23 cellular contexts compared by ENCODE assay signal in genomic region chr1:229531326-229531725, GRCh38. TPM values are rescaled to one million over a fixed set of nuclear protein-coding genes. Genes with fewer than 3 reads are reported as not detected.
DNase-seq lines count a peak whose midpoint lies in the region; ATAC-seq and TF ChIP-seq lines count a peak whose summit lies in the region.
"Had no signal": no experiment of that assay in that cellular context is flagged by ENCODE, and none has a peak within 500 bp of the region (broad histone marks: within the 10 kb centered on the region; RNA-seq: fewer than 3 reads in every experiment).

No MANE protein-coding gene starts in this region.

- intact Hi-C loops in left ventricle myocardium superior (cut with micrococcal nuclease): no loop called here

- peaks cover 88% of the 10 kb centered on the region for H3K36me3 Mint-ChIP-seq in activated T-helper 17 cell treated with anti-CD3 and anti-CD28 coated beads, Interleukin-2, amount 50 U/mL, for 72 hours (ENCODE audit: low read depth)
- H3K36me3 Mint-ChIP-seq in glutamatergic neuron (ENCODE audit: unreplicated experiment): peaks cover 13% of the 10 kb centered on the region
- peaks cover 89% of the 10 kb centered on the region for H3K36me3 Mint-ChIP-seq in stimulated activated effector memory CD8-positive, alpha-beta T cell treated with anti-CD3 and anti-CD28 coated beads, Interleukin-12 subunit alpha, Interleukin-12 subunit beta, amount 100 ng/mL, for 72 hours
- H3K36me3 Mint-ChIP-seq in T-helper 2 cell treated with Interferon-gamma antibody and Interleukin-4, amounts not matched to agents 5 μg/mL and 100 μg/mL, for 36 hours (ENCODE audit: low read depth): peaks cover 47% of the 10 kb centered on the region

- H3K9me3 Mint-ChIP-seq in activated T-helper 17 cell treated with anti-CD3 and anti-CD28 coated beads, Interleukin-2, amount 50 U/mL, for 72 hours: no peaks in the 10 kb centered on the region
- no peaks in the 10 kb centered on the region for H3K9me3 Mint-ChIP-seq in glutamatergic neuron (ENCODE audit: unreplicated experiment)
- no peaks in the 10 kb centered on the region for H3K9me3 Mint-ChIP-seq in stimulated activated effector memory CD8-positive, alpha-beta T cell treated with anti-CD3 and anti-CD28 coated beads, Interleukin-12 subunit alpha, Interleukin-12 subunit beta, amount 100 ng/mL, for 72 hours
- no peaks in the 10 kb centered on the region for H3K9me3 Mint-ChIP-seq in T-helper 2 cell treated with Interferon-gamma antibody and Interleukin-4, amounts not matched to agents 5 μg/mL and 100 μg/mL, for 36 hours
- H3K9me3 Mint-ChIP-seq: CD14-positive monocyte; CD4-positive, alpha-beta T cell; CD8-positive, alpha-beta memory T cell; HFFc6 had no signal

- no peaks in the 10 kb centered on the region for H3K27me3 ChIP-seq in right atrium auricular region
- H3K27me3 ChIP-seq: BE2C; BLaER1 treated with 17β-estradiol and CSF1 and Interleukin-3, amounts not matched to agents 10 nM and 100 nM had no signal

- no peak overlapping the region for H3K4me3 ChIP-seq in right atrium auricular region
- H3K4me3 ChIP-seq: A549; BLaER1 treated with 17β-estradiol and CSF1 and Interleukin-3, amounts not matched to agents 10 nM and 100 nM; HAP-1 had no signal

- H3K27me3 Mint-ChIP-seq in activated T-helper 17 cell treated with anti-CD3 and anti-CD28 coated beads, Interleukin-2, amount 50 U/mL, for 72 hours: no peaks in the 10 kb centered on the region
- peaks cover 2% of the 10 kb centered on the region for H3K27me3 Mint-ChIP-seq in glutamatergic neuron (ENCODE audit: unreplicated experiment)
- H3K27me3 Mint-ChIP-seq in T-helper 2 cell treated with Interferon-gamma antibody and Interleukin-4, amounts not matched to agents 5 μg/mL and 100 μg/mL, for 36 hours (ENCODE audit: low read depth): no peaks in the 10 kb centered on the region
- H3K27me3 Mint-ChIP-seq: CD4-positive, alpha-beta T cell; CD8-positive, alpha-beta memory T cell had no signal

- peak overlapping the region; percentile 65 for H3K27ac Mint-ChIP-seq in activated T-helper 17 cell treated with anti-CD3 and anti-CD28 coated beads, Interleukin-2, amount 50 U/mL, for 72 hours
- peak overlapping the region; percentile 22 for H3K27ac Mint-ChIP-seq in glutamatergic neuron (ENCODE audit: unreplicated experiment)
- peak overlapping the region; percentile 26 for H3K27ac Mint-ChIP-seq in stimulated activated effector memory CD8-positive, alpha-beta T cell treated with anti-CD3 and anti-CD28 coated beads, Interleukin-12 subunit alpha, Interleukin-12 subunit beta, amount 100 ng/mL, for 72 hours
- H3K27ac Mint-ChIP-seq in T-helper 2 cell treated with Interferon-gamma antibody and Interleukin-4, amounts not matched to agents 5 μg/mL and 100 μg/mL, for 36 hours: no peak overlapping the region
- H3K27ac Mint-ChIP-seq: CD4-positive, alpha-beta T cell; HFFc6 had no signal

- H3K9me3 ChIP-seq in right atrium auricular region: no peaks in the 10 kb centered on the region
- H3K9me3 ChIP-seq: A549; BE2C; BLaER1 treated with 17β-estradiol and CSF1 and Interleukin-3, amounts not matched to agents 10 nM and 100 nM; HAP-1 had no signal

- TF ChIP-seq CTCF in right atrium auricular region (IDR thresholded peaks at IDR 0.05) (no peak), glutamatergic neuron (IDR thresholded peaks at IDR 0.05; ENCODE audit: partially characterized antibody, unreplicated experiment) (no peak)

- peak; percentile 26 for DNase-seq in right atrium auricular region (ENCODE audit: low spot score)
- no peak for DNase-seq in left ventricle myocardium superior
- DNase-seq in glutamatergic neuron: no peak
- no peak for DNase-seq in stimulated activated effector memory CD8-positive, alpha-beta T cell treated with anti-CD3 and anti-CD28 coated beads, Interleukin-12 subunit alpha, Interleukin-12 subunit beta, amount 100 ng/mL, for 72 hours (ENCODE audit: low spot score in 2 of 2)
- DNase-seq in T-helper 2 cell treated with Interferon-gamma antibody and Interleukin-4, amounts not matched to agents 5 μg/mL and 100 μg/mL, for 36 hours (ENCODE audit: low spot score): no peak
- DNase-seq in superior temporal gyrus (ENCODE audit: extremely low spot score): no peak
- DNase-seq: 8988T; ACHN; AML-193; BE2C; CD4-positive, alpha-beta T cell; CD8-positive, alpha-beta memory T cell; DMS 273 treated with DMSO at 0.1 percent for 48 hours; DMS79; EL; GDM1; GOT3; HFFc6 had no signal

- H3K4me1 Mint-ChIP-seq in activated T-helper 17 cell treated with anti-CD3 and anti-CD28 coated beads, Interleukin-2, amount 50 U/mL, for 72 hours: peaks cover 4% of the 10 kb centered on the region
- H3K4me1 Mint-ChIP-seq in glutamatergic neuron (ENCODE audit: low read depth, unreplicated experiment): no peaks in the 10 kb centered on the region
- H3K4me1 Mint-ChIP-seq in stimulated activated effector memory CD8-positive, alpha-beta T cell treated with anti-CD3 and anti-CD28 coated beads, Interleukin-12 subunit alpha, Interleukin-12 subunit beta, amount 100 ng/mL, for 72 hours: no peaks in the 10 kb centered on the region
- no peaks in the 10 kb centered on the region for H3K4me1 Mint-ChIP-seq in T-helper 2 cell treated with Interferon-gamma antibody and Interleukin-4, amounts not matched to agents 5 μg/mL and 100 μg/mL, for 36 hours (ENCODE audit: low read depth)
- H3K4me1 Mint-ChIP-seq: CD14-positive monocyte had no signal

- H3K36me3 ChIP-seq in right atrium auricular region: peaks cover 53% of the 10 kb centered on the region

- no peak overlapping the region for H3K4me3 Mint-ChIP-seq in activated T-helper 17 cell treated with anti-CD3 and anti-CD28 coated beads, Interleukin-2, amount 50 U/mL, for 72 hours
- H3K4me3 Mint-ChIP-seq in glutamatergic neuron (ENCODE audit: unreplicated experiment): no peak overlapping the region
- H3K4me3 Mint-ChIP-seq in stimulated activated effector memory CD8-positive, alpha-beta T cell treated with anti-CD3 and anti-CD28 coated beads, Interleukin-12 subunit alpha, Interleukin-12 subunit beta, amount 100 ng/mL, for 72 hours: no peak overlapping the region
- H3K4me3 Mint-ChIP-seq in T-helper 2 cell treated with Interferon-gamma antibody and Interleukin-4, amounts not matched to agents 5 μg/mL and 100 μg/mL, for 36 hours: no peak overlapping the region
- H3K4me3 Mint-ChIP-seq: CD14-positive monocyte; CD4-positive, alpha-beta T cell; CD8-positive, alpha-beta memory T cell; HFFc6 had no signal

- no peak overlapping the region for H3K27ac ChIP-seq in right atrium auricular region
- H3K27ac ChIP-seq: A549; BLaER1 treated with 17β-estradiol and CSF1 and Interleukin-3, amounts not matched to agents 10 nM and 100 nM had no signal

- H3K4me1 ChIP-seq in right atrium auricular region: no peaks in the 10 kb centered on the region
- H3K4me1 ChIP-seq: A549; BE2C; BLaER1 treated with 17β-estradiol and CSF1 and Interleukin-3, amounts not matched to agents 10 nM and 100 nM; HAP-1 had no signal

- no peak for ATAC-seq in left ventricle myocardium superior
- ATAC-seq in activated T-helper 17 cell treated with anti-CD3 and anti-CD28 coated beads, Interleukin-2, amount 50 U/mL, for 72 hours (replicated peaks): no peak
- no peak for ATAC-seq in stimulated activated effector memory CD8-positive, alpha-beta T cell treated with anti-CD3 and anti-CD28 coated beads, Interleukin-12 subunit alpha, Interleukin-12 subunit beta, amount 100 ng/mL, for 72 hours
- ATAC-seq: A549 had no signal

RNA-seq across cellular contexts. Expression of gene NUP133, which starts 23.2 kb away (rescaled TPM):
- total RNA-seq in right atrium auricular region (10 to 100 TPM; 19.7 to 21.0 TPM), left ventricle myocardium superior (30.6 TPM), glutamatergic neuron (ENCODE audit: unreplicated experiment) (42.9 TPM)
- 10 to 100 TPM; 42.1 to 52.1 TPM for total RNA-seq in activated T-helper 17 cell treated with anti-CD3 and anti-CD28 coated beads, Interleukin-2, amount 50 U/mL, for 72 hours

RNA-seq across cellular contexts. Expression of gene ABCB10, which starts 27.2 kb away (rescaled TPM):
- total RNA-seq in right atrium auricular region (1 to 10 TPM; 8.6 to 9.2 TPM), left ventricle myocardium superior (11.0 TPM), glutamatergic neuron (ENCODE audit: unreplicated experiment) (15.0 TPM)
- 10 to 100 TPM; 26.4 to 31.6 TPM for total RNA-seq in activated T-helper 17 cell treated with anti-CD3 and anti-CD28 coated beads, Interleukin-2, amount 50 U/mL, for 72 hours
